31 cellular contexts compared by ENCODE assay signal in the genomic region with DNA sequence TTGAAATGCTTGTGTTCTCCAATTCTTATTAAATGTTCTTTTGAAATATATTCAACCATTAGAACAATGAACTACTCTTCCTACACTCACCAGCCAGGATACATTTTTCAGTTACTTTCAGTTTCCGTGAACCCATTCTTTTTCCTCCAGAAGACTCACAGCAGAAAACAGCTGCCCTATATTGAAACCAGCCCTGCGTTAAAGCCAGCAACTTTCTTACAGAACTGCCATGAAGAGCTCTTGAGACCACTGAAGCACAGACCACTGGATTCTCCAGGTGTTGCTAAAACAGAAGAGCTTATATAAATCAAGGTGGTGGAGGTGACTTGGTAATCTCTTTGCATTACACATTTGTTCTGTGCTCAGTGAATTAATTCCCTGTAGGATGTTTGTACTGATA.
"Had no signal": no experiment of that assay in that cellular context is flagged by ENCODE, and none has a peak within 500 bp of the region (broad histone marks: within the 10 kb centered on the region; RNA-seq: fewer than 3 reads in every experiment).

No MANE protein-coding gene starts in this region.

- H3K4me3 ChIP-seq: PC-9 had no signal

- H2AFZ ChIP-seq: PC-9 had no signal

- DNase-seq: activated CD4-positive, alpha-beta memory T cell treated with anti-CD3 and anti-CD28 coated beads, Interleukin-2, amount 10 ng/mL, durations not matched to agents 7 days and 5 days; activated CD4-positive, alpha-beta T cell treated with anti-CD3 and anti-CD28 coated beads for 1 hour; activated CD4-positive, alpha-beta T cell treated with anti-CD3 and anti-CD28 coated beads for 48 hours; activated CD4-positive, CD25-positive, alpha-beta regulatory T cell; activated CD8-positive, alpha-beta memory T cell treated with anti-CD3 and anti-CD28 coated beads for 24 hours; activated CD8-positive, alpha-beta memory T cell treated with anti-CD3 and anti-CD28 coated beads, Interleukin-2, amount 10 ng/mL, durations not matched to agents 7 days and 5 days; activated CD8-positive, alpha-beta memory T cell treated with anti-CD3 and anti-CD28 coated beads, Interleukin-2, amount 50 U/mL, for 48 hours; activated effector memory CD4-positive, alpha-beta T cell treated with Interleukin-2 at 50 U/mL for 16 hours; activated naive CD4-positive, alpha-beta T cell treated with anti-CD3 and anti-CD28 coated beads, Interleukin-2, amount 10 ng/mL, durations not matched to agents 7 days and 5 days; activated naive CD8-positive, alpha-beta T cell treated with anti-CD3 and anti-CD28 coated beads, Interleukin-2, amount 50 U/mL, for 24 hours; activated T-cell treated with anti-CD3 and anti-CD28 coated beads, Interleukin-2, amount 50 U/mL, for 48 hours; anterior cingulate cortex; caudate nucleus; cerebellar nuclear complex; Kasumi-1; NCI-H1092 treated with DMSO at 0.1 percent for 48 hours; NCI-H146; NCI-H2081; NCI-H510A; NCI-H526; NCI-H748 treated with DMSO at 0.1 percent for 48 hours; NK-92 treated with Interleukin-12 subunit alpha and Interleukin-12 subunit beta, amount 100 ng/mL, for 24 hours; PC-9; Right ventricle myocardium superior; SW 1271; T-helper 1 cell; T-helper 2 cell; T-helper 9 cell; WERI-Rb-1 had no signal

- H3K27ac ChIP-seq: PC-9, WERI-Rb-1 had no signal

- FAIRE-seq: bronchial epithelial cell, RCC 7860 had no signal

- H3K36me3 ChIP-seq: WERI-Rb-1 had no signal

- ATAC-seq: activated CD8-positive, alpha-beta memory T cell treated with anti-CD3 and anti-CD28 coated beads, Interleukin-2, amount 10 ng/mL, durations not matched to agents 7 days and 5 days; activated naive CD8-positive, alpha-beta T cell treated with anti-CD3 and anti-CD28 coated beads, Interleukin-2, amount 50 U/mL, for 24 hours had no signal

- H3K4me2 ChIP-seq: PC-9 had no signal
